ENCODE assay signal across 9 cellular contexts in genomic region chr1:206505702-206506375, GRCh38. TPM values are rescaled to one million over a fixed set of nuclear protein-coding genes. Genes with fewer than 3 reads are reported as not detected.
DNase-seq lines count a peak whose midpoint lies in the region; ATAC-seq, FAIRE-seq and TF ChIP-seq lines count a peak whose summit lies in the region.
"Had no signal": no experiment of that assay in that cellular context is flagged by ENCODE, and none has a peak within 500 bp of the region (broad histone marks: within the 10 kb centered on the region; RNA-seq: fewer than 3 reads in every experiment).

No MANE protein-coding gene starts in this region.

- H3K27me3 Mint-ChIP-seq in activated CD4-positive, alpha-beta memory T cell treated with anti-CD3 and anti-CD28 coated beads, Interleukin-2, amount 10 ng/mL, durations not matched to agents 7 days and 5 days = peaks cover 38% of the 10 kb centered on the region

- peaks cover 4% of the 10 kb centered on the region for H3K36me3 Mint-ChIP-seq in activated CD4-positive, alpha-beta memory T cell treated with anti-CD3 and anti-CD28 coated beads, Interleukin-2, amount 10 ng/mL, durations not matched to agents 7 days and 5 days (ENCODE audit: low read depth)

- H3K4me3 ChIP-seq in iPS-18c (ENCODE audit: insufficient read depth, low read depth, low read length) = 0 out of 2 replicates have a peak overlapping the region, but pooled peaks have one; percentile 49

- POLR2A ChIA-PET in activated CD4-positive, alpha-beta memory T cell treated with anti-CD3 and anti-CD28 coated beads, Interleukin-2, amount 10 ng/mL, durations not matched to agents 7 days and 5 days (lab: Charles Lee) = interaction anchor here (0.7 to 2.7 kb wide), 11 partner anchors 12 to 177 kb away, joined by 3 to 12 read pairs (median 6); partner anchors contain the start of gene IKBKE

- no peak for ATAC-seq in GM21576 (IDR thresholded peaks at IDR 0.05; ENCODE audit: unreplicated experiment)
- ATAC-seq in GM21515 (IDR thresholded peaks at IDR 0.05; ENCODE audit: unreplicated experiment) = no peak
- ATAC-seq in HG02870 (IDR thresholded peaks at IDR 0.05; ENCODE audit: unreplicated experiment) = no peak

- peak overlapping the region; percentile 67 for H3K4me3 Mint-ChIP-seq in activated CD4-positive, alpha-beta memory T cell treated with anti-CD3 and anti-CD28 coated beads, Interleukin-2, amount 10 ng/mL, durations not matched to agents 7 days and 5 days

- TF ChIP-seq POLR2A in GM12892 (IDR thresholded peaks at IDR 0.05; ENCODE audit: low read depth, low read length) = no peak

- no peak overlapping the region for H3K27ac Mint-ChIP-seq in activated CD4-positive, alpha-beta memory T cell treated with anti-CD3 and anti-CD28 coated beads, Interleukin-2, amount 10 ng/mL, durations not matched to agents 7 days and 5 days

- peaks cover 50% of the 10 kb centered on the region for H3K4me1 Mint-ChIP-seq in activated CD4-positive, alpha-beta memory T cell treated with anti-CD3 and anti-CD28 coated beads, Interleukin-2, amount 10 ng/mL, durations not matched to agents 7 days and 5 days

- CTCF ChIA-PET in activated CD4-positive, alpha-beta memory T cell treated with anti-CD3 and anti-CD28 coated beads, Interleukin-2, amount 10 ng/mL, durations not matched to agents 7 days and 5 days (lab: Charles Lee) = interaction anchor here (0.6 to 2.4 kb wide), 7 partner anchors 10 to 158 kb away, joined by 3 to 14 read pairs (median 3); partner anchors contain the start of gene EIF2D

- no peak for FAIRE-seq in GM12892 (lab: Jason Lieb, UNC)

- DNase-seq in A172 (ENCODE audit: low spot score) (peak; percentile 33), GM03348 (ENCODE audit: low spot score) (peak; percentile 61), GM12892 (ENCODE audit: insufficient read length) (no peak)
- DNase-seq in activated CD4-positive, alpha-beta memory T cell treated with anti-CD3 and anti-CD28 coated beads, Interleukin-2, amount 10 ng/mL, durations not matched to agents 7 days and 5 days = no peak
- DNase-seq: GOT3 had no signal

- no peaks in the 10 kb centered on the region for H3K9me3 ChIP-seq in iPS-18c (ENCODE audit: control insufficient read depth, insufficient read depth, low read length)

- no peaks in the 10 kb centered on the region for H3K9me3 Mint-ChIP-seq in activated CD4-positive, alpha-beta memory T cell treated with anti-CD3 and anti-CD28 coated beads, Interleukin-2, amount 10 ng/mL, durations not matched to agents 7 days and 5 days

RNA-seq across cellular contexts. Expression of gene RASSF5, which starts 1.5 kb away (rescaled TPM):
- 3.3 and 5.8 TPM in 2 replicates for total RNA-seq in A172 (2014; rRNA removed; shearing (Covaris generic))
- 100 to 1,000 TPM; 213 to 216 TPM for total RNA-seq in activated CD4-positive, alpha-beta memory T cell treated with anti-CD3 and anti-CD28 coated beads, Interleukin-2, amount 10 ng/mL, durations not matched to agents 7 days and 5 days
- polyA plus RNA-seq in GM12892 (2012; ENCODE audit: missing spikeins) = 43.0 TPM

RNA-seq across cellular contexts. Expression of gene IKBKE, which starts 35.6 kb away (rescaled TPM):
- total RNA-seq in A172 (2014; rRNA removed; shearing (Covaris generic)) = 22.0 and 29.6 TPM in 2 replicates
- total RNA-seq in activated CD4-positive, alpha-beta memory T cell treated with anti-CD3 and anti-CD28 coated beads, Interleukin-2, amount 10 ng/mL, durations not matched to agents 7 days and 5 days = 10 to 100 TPM; 61.8 to 63.6 TPM
- 13.8 TPM for polyA plus RNA-seq in GM12892 (2012; ENCODE audit: missing spikeins)

Comparison
In these comparisons a context has a peak if more than half of its experiments do, and no peak if none do; other contexts are left out.
1. DNase-seq: peak in A172 (single experiment) and GM03348 (single experiment); none in activated CD4-positive, alpha-beta memory T cell treated with anti-CD3 and anti-CD28 coated beads, Interleukin-2, amount 10 ng/mL, durations not matched to agents 7 days and 5 days (single experiment) and GM12892 (single experiment).
2. RNA of gene RASSF5, which starts 1.5 kb away (total RNA-seq): 213 to 216 TPM in activated CD4-positive, alpha-beta memory T cell treated with anti-CD3 and anti-CD28 coated beads, Interleukin-2, amount 10 ng/mL, durations not matched to agents 7 days and 5 days; 3.3 to 5.8 TPM in A172; every median in the first group is over 10 times any median in the second.